In the genomic region with DNA sequence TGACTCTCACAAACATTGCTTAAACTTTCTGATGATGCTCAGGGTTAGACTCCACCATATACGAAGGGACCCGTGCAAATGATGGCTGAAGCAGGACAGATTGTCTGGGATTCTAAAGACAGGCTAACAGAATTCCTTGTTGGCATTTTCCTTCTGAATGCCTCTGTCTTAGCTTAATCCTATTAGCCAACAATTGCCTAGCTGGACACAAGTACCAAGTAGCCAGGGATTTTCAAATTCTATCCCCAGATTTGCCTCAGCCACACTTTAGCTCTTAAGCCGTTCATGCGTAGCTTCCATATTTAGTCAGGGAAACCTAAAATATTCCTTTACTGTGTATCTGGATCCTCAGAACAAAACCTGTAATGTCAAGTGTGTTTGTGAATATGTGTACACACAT, we compare ENCODE assay signal across 21 cellular contexts. TPM values are rescaled to one million over a fixed set of nuclear protein-coding genes. Genes with fewer than 3 reads are reported as not detected.
DNase-seq lines count a peak whose midpoint lies in the region; TF ChIP-seq lines count a peak whose summit lies in the region.
"Had no signal": no experiment of that assay in that cellular context is flagged by ENCODE, and none has a peak within 500 bp of the region (broad histone marks: within the 10 kb centered on the region; RNA-seq: fewer than 3 reads in every experiment).

No MANE protein-coding gene starts in this region.

- peak overlapping the region; percentile 88 for H3K4me2 ChIP-seq in neural progenitor cell
- no peak overlapping the region for H3K4me2 ChIP-seq in mesenchymal stem cell (ENCODE audit: low read length, poor library complexity, severe bottlenecking)

- H3K36me3 ChIP-seq in neural progenitor cell = no peaks in the 10 kb centered on the region
- H3K36me3 ChIP-seq in mesenchymal stem cell (ENCODE audit: control insufficient read depth in 1 of 2, insufficient read depth in 2 of 2, low read depth in 1 of 2, low read length in 2 of 2) = no peaks in the 10 kb centered on the region
- H3K36me3 ChIP-seq: HAP-1 had no signal

- H3K9me3 Mint-ChIP-seq in neural progenitor cell = no peaks in the 10 kb centered on the region
- no peaks in the 10 kb centered on the region for H3K9me3 Mint-ChIP-seq in activated T-helper 2 cell treated with anti-CD3 and anti-CD28 coated beads, Interferon-gamma antibody, Interleukin-2, Interleukin-4, amounts not matched to agents 10 μg/mL and 5 μg/mL and 100 μg/mL, durations not matched to agents 14 hours and 24 hours and 36 hours
- H3K9me3 Mint-ChIP-seq: HFFc6 had no signal

- H3K23ac ChIP-seq in mesenchymal stem cell (ENCODE audit: low read length in 2 of 2) = no peak overlapping the region

- no peak overlapping the region for H2BK12ac ChIP-seq in mesenchymal stem cell (ENCODE audit: low read length in 2 of 2)

- H3K79me2 ChIP-seq in neural progenitor cell (ENCODE audit: low read depth) = no peaks in the 10 kb centered on the region

- no peak overlapping the region for H3K4ac ChIP-seq in mesenchymal stem cell (ENCODE audit: low read depth in 1 of 2, low read length in 2 of 2)

- peaks cover 11% of the 10 kb centered on the region for H3F3A ChIP-seq in neural progenitor cell (ENCODE audit: low read depth)

- H3K18ac ChIP-seq in mesenchymal stem cell (ENCODE audit: low read depth in 1 of 2, low read length in 2 of 2) = no peak overlapping the region

- H3K27ac ChIP-seq in neural progenitor cell (no peak overlapping the region), mesenchymal stem cell (ENCODE audit: low read length, poor library complexity, severe bottlenecking) (no peak overlapping the region)

- no peak overlapping the region for H2BK120ac ChIP-seq in mesenchymal stem cell (ENCODE audit: low read depth, low read length)

- peaks cover 25% of the 10 kb centered on the region for H3K4me1 Mint-ChIP-seq in neural progenitor cell
- H3K4me1 Mint-ChIP-seq in activated T-helper 2 cell treated with anti-CD3 and anti-CD28 coated beads, Interferon-gamma antibody, Interleukin-2, Interleukin-4, amounts not matched to agents 10 μg/mL and 5 μg/mL and 100 μg/mL, durations not matched to agents 14 hours and 24 hours and 36 hours (ENCODE audit: low read depth) = no peaks in the 10 kb centered on the region
- H3K4me1 Mint-ChIP-seq: CD4-positive, alpha-beta memory T cell had no signal

- H3K4me3 ChIP-seq in neural progenitor cell = peak overlapping the region; percentile 35
- no peak overlapping the region for H3K4me3 ChIP-seq in retinal pigment epithelial cell (ENCODE audit: low read length)
- H3K4me3 ChIP-seq in mesenchymal stem cell (ENCODE audit: insufficient read depth in 1 of 2, low read depth in 1 of 2, low read length in 2 of 2) = no peak overlapping the region
- H3K4me3 ChIP-seq: GM12878, HAP-1 had no signal

- H2BK5ac ChIP-seq in mesenchymal stem cell (ENCODE audit: low read depth, low read length, poor library complexity, severe bottlenecking) = no peak overlapping the region

- peaks cover 9% of the 10 kb centered on the region for H3K27me3 Mint-ChIP-seq in neural progenitor cell (ENCODE audit: insufficient read depth, low read depth)
- no peaks in the 10 kb centered on the region for H3K27me3 Mint-ChIP-seq in activated T-helper 2 cell treated with anti-CD3 and anti-CD28 coated beads, Interferon-gamma antibody, Interleukin-2, Interleukin-4, amounts not matched to agents 10 μg/mL and 5 μg/mL and 100 μg/mL, durations not matched to agents 14 hours and 24 hours and 36 hours (ENCODE audit: low read depth)

- H4K91ac ChIP-seq in mesenchymal stem cell (ENCODE audit: low read length) = no peak overlapping the region

- H3K27me3 ChIP-seq in neural progenitor cell = peaks cover 52% of the 10 kb centered on the region
- H3K27me3 ChIP-seq in mesenchymal stem cell (ENCODE audit: control insufficient read depth in 1 of 2, insufficient read depth in 1 of 2, low read length in 2 of 2) = no peaks in the 10 kb centered on the region

- H3K36me3 Mint-ChIP-seq in neural progenitor cell = no peaks in the 10 kb centered on the region
- no peaks in the 10 kb centered on the region for H3K36me3 Mint-ChIP-seq in activated T-helper 2 cell treated with anti-CD3 and anti-CD28 coated beads, Interferon-gamma antibody, Interleukin-2, Interleukin-4, amounts not matched to agents 10 μg/mL and 5 μg/mL and 100 μg/mL, durations not matched to agents 14 hours and 24 hours and 36 hours (ENCODE audit: low read depth)
- H3K36me3 Mint-ChIP-seq: CD4-positive, alpha-beta memory T cell had no signal

- H3K9me3 ChIP-seq in neural progenitor cell (ENCODE audit: low read depth) = no peaks in the 10 kb centered on the region
- no peaks in the 10 kb centered on the region for H3K9me3 ChIP-seq in mesenchymal stem cell (ENCODE audit: control insufficient read depth, low read length)
- H3K9me3 ChIP-seq: HAP-1 had no signal

- H2AFZ ChIP-seq in neural progenitor cell (replicated peaks) (no peak overlapping the region), mesenchymal stem cell (ENCODE audit: low read depth, low read length) (no peak overlapping the region)

- H3K14ac ChIP-seq in mesenchymal stem cell (ENCODE audit: low read length in 2 of 2) = no peak overlapping the region

- H3K79me1 ChIP-seq in mesenchymal stem cell (replicated peaks; ENCODE audit: low read length, poor library complexity, severe bottlenecking) = no peaks in the 10 kb centered on the region

- TF ChIP-seq CTCF in neural progenitor cell (IDR thresholded peaks at IDR 0.05) = no peak
- no peak for TF ChIP-seq CTCF in retinal pigment epithelial cell (conservative IDR thresholded peaks at IDR 0.05; ENCODE audit: low read depth, low read length)

- intact Hi-C loops in activated T-helper 2 cell treated with anti-CD3 and anti-CD28 coated beads, Interferon-gamma antibody, Interleukin-2, Interleukin-4, amounts not matched to agents 10 μg/mL and 5 μg/mL and 100 μg/mL, durations not matched to agents 14 hours and 24 hours and 36 hours (cut with micrococcal nuclease) = no loop called here

- no peak overlapping the region for H3K9ac ChIP-seq in neural progenitor cell
- H3K9ac ChIP-seq in mesenchymal stem cell (ENCODE audit: low read length) = no peak overlapping the region

- WGBS in mesenchymal stem cell = 84% methylated on average over 3 of the region's 4 CpGs

- H3K4me1 ChIP-seq in neural progenitor cell = peaks cover 36% of the 10 kb centered on the region
- H3K4me1 ChIP-seq in mesenchymal stem cell (ENCODE audit: control insufficient read depth, insufficient read depth, low read depth, low read length) = no peaks in the 10 kb centered on the region

- DNase-seq in NCI-H524 (lab: John Stamatoyannopoulos, UW) (peak; percentile 54 to 88), NCI-H82 treated with DMSO at 0.1 percent for 48 hours (lab: John Stamatoyannopoulos, UW; ENCODE audit: unreplicated experiment) (peak; percentile 77), neural progenitor cell (ENCODE audit: low spot score) (peak; percentile 88), retinal pigment epithelial cell (ENCODE audit: low read depth) (peak; percentile 86), mesenchymal stem cell (no peak), SW480 (ENCODE audit: low spot score) (no peak)
- DNase-seq in central memory CD4-positive, alpha-beta T cell = no peak
- no peak for DNase-seq in activated T-helper 2 cell treated with anti-CD3 and anti-CD28 coated beads, Interferon-gamma antibody, Interleukin-2, Interleukin-4, amounts not matched to agents 10 μg/mL and 5 μg/mL and 100 μg/mL, durations not matched to agents 14 hours and 24 hours and 36 hours (ENCODE audit: low spot score)
- DNase-seq: C1 segment of cervical spinal cord; Calu3; CD4-positive, alpha-beta memory T cell; COR-L47; DMS153; DND-41; GDM1; GOT3; HFFc6 had no signal

- H2AK5ac ChIP-seq in mesenchymal stem cell (ENCODE audit: low read length, severe bottlenecking) = no peak overlapping the region

- peak overlapping the region; percentile 3 for H3K27ac Mint-ChIP-seq in neural progenitor cell
- H3K27ac Mint-ChIP-seq in activated T-helper 2 cell treated with anti-CD3 and anti-CD28 coated beads, Interferon-gamma antibody, Interleukin-2, Interleukin-4, amounts not matched to agents 10 μg/mL and 5 μg/mL and 100 μg/mL, durations not matched to agents 14 hours and 24 hours and 36 hours = no peak overlapping the region
- H3K27ac Mint-ChIP-seq: CD4-positive, alpha-beta memory T cell; HFFc6 had no signal

- H3K4me3 Mint-ChIP-seq in neural progenitor cell = peak overlapping the region; percentile 67
- no peak overlapping the region for H3K4me3 Mint-ChIP-seq in activated T-helper 2 cell treated with anti-CD3 and anti-CD28 coated beads, Interferon-gamma antibody, Interleukin-2, Interleukin-4, amounts not matched to agents 10 μg/mL and 5 μg/mL and 100 μg/mL, durations not matched to agents 14 hours and 24 hours and 36 hours (ENCODE audit: low read depth)
- H3K4me3 Mint-ChIP-seq: CD4-positive, alpha-beta memory T cell; HFFc6 had no signal

- H4K20me1 ChIP-seq in neural progenitor cell (ENCODE audit: low read depth) = peaks cover 5% of the 10 kb centered on the region

- H2BK15ac ChIP-seq in mesenchymal stem cell (ENCODE audit: low read depth, poor library complexity, severe bottlenecking) = no peak overlapping the region

- H4K8ac ChIP-seq in mesenchymal stem cell (ENCODE audit: low read length) = no peak overlapping the region

RNA-seq across cellular contexts. Expression of a gene that starts 40.0 kb away (rescaled TPM):
- not detected in 2 replicates for total RNA-seq in neural progenitor cell (ENCODE audit: low replicate concordance)
- not detected for polyA plus RNA-seq in mesenchymal stem cell (2013, experiment 1 of 2)
- polyA plus RNA-seq in mesenchymal stem cell (2013, experiment 2 of 2) = not detected
- total RNA-seq in activated T-helper 2 cell treated with anti-CD3 and anti-CD28 coated beads, Interferon-gamma antibody, Interleukin-2, Interleukin-4, amounts not matched to agents 10 μg/mL and 5 μg/mL and 100 μg/mL, durations not matched to agents 14 hours and 24 hours and 36 hours = not detected in 2 replicates
- total RNA-seq: A172, A673, HFFc6 had no signal
- polyA plus RNA-seq: CD4-positive, alpha-beta memory T cell had no signal

RNA-seq across cellular contexts. Expression of a gene that starts 40.4 kb away (rescaled TPM):
- 0.60 and 0.62 TPM in 2 replicates for total RNA-seq in neural progenitor cell (ENCODE audit: low replicate concordance)
- 0.04 TPM for polyA plus RNA-seq in mesenchymal stem cell (2013, experiment 1 of 2)
- 0.05 TPM for polyA plus RNA-seq in mesenchymal stem cell (2013, experiment 2 of 2)
- not detected in 2 replicates for total RNA-seq in activated T-helper 2 cell treated with anti-CD3 and anti-CD28 coated beads, Interferon-gamma antibody, Interleukin-2, Interleukin-4, amounts not matched to agents 10 μg/mL and 5 μg/mL and 100 μg/mL, durations not matched to agents 14 hours and 24 hours and 36 hours
- total RNA-seq: A673 had no signal

Comparison
In these comparisons a context has a peak if more than half of its experiments do, and no peak if none do; other contexts are left out.
1. DNase-seq: peak in NCI-H524 (2 of 2), NCI-H82 treated with DMSO at 0.1 percent for 48 hours (single experiment), neural progenitor cell (single experiment) and retinal pigment epithelial cell (single experiment); none in mesenchymal stem cell (single experiment), SW480 (single experiment), central memory CD4-positive, alpha-beta T cell (single experiment) and activated T-helper 2 cell treated with anti-CD3 and anti-CD28 coated beads, Interferon-gamma antibody, Interleukin-2, Interleukin-4, amounts not matched to agents 10 μg/mL and 5 μg/mL and 100 μg/mL, durations not matched to agents 14 hours and 24 hours and 36 hours (single experiment).